13 cellular contexts compared by ENCODE assay signal in genomic region chr3:33057320-33058298, GRCh38. TPM values are rescaled to one million over a fixed set of nuclear protein-coding genes. Genes with fewer than 3 reads are reported as not detected.
DNase-seq lines count a peak whose midpoint lies in the region; ATAC-seq, FAIRE-seq and TF ChIP-seq lines count a peak whose summit lies in the region.
"Had no signal": no experiment of that assay in that cellular context is flagged by ENCODE, and none has a peak within 500 bp of the region (broad histone marks: within the 10 kb centered on the region; RNA-seq: fewer than 3 reads in every experiment).

No MANE protein-coding gene starts in this region.

- CTCF ChIA-PET in CD8-positive, alpha-beta T cell (lab: Charles Lee): interaction anchor here (0.6 to 1.8 kb wide), 3 partner anchors 14 to 18 kb away, joined by 3 to 8 read pairs (median 4); no protein-coding TSS in a partner anchor
- CTCF ChIA-PET in GM12878 (lab: Yijun Ruan, JAX): no interaction called here

- in situ Hi-C loops in GM12878 (cut with MboI): no loop called here

- no peak for FAIRE-seq in GM12878 (lab: Jason Lieb, UNC)

- H3K4me3 Mint-ChIP-seq in CD8-positive, alpha-beta T cell: no peak overlapping the region

- H3K36me3 ChIP-seq in CD8-positive, alpha-beta T cell (ENCODE audit: insufficient read depth, low read length): peaks cover 5% of the 10 kb centered on the region
- peaks cover 4 to 11% of the 10 kb centered on the region in 2 experiments; a peak in 3 of 4 replicates for H3K36me3 ChIP-seq in GM12878 (ENCODE audit: control insufficient read depth in 2 of 2, insufficient read depth in 2 of 2, low read length in 1 of 2)
- H3K36me3 ChIP-seq in smooth muscle cell (ENCODE audit: low read depth): no peaks in the 10 kb centered on the region

- no peak for ATAC-seq in CD8-positive, alpha-beta T cell
- ATAC-seq in GM19438 (IDR thresholded peaks at IDR 0.05; ENCODE audit: low read depth, unreplicated experiment): peak; percentile 64
- ATAC-seq in HG03095 (IDR thresholded peaks at IDR 0.05; ENCODE audit: unreplicated experiment): peak; percentile 52
- peak; percentile 68 for ATAC-seq in GM12878
- no peak for ATAC-seq in HG03159 (IDR thresholded peaks at IDR 0.05; ENCODE audit: unreplicated experiment)
- ATAC-seq: gastroesophageal sphincter; right cardiac atrium; stimulated activated naive CD8-positive, alpha-beta T cell treated with anti-CD3 and anti-CD28 coated beads, Interleukin-15, Interleukin-2, amounts not matched to agents 100 U/mL and 50 U/mL, for 24 hours had no signal

- H3K27ac ChIP-seq in CD8-positive, alpha-beta T cell (ENCODE audit: low read depth, low read length): no peak overlapping the region
- H3K27ac ChIP-seq in GM12878 (ENCODE audit: control insufficient read depth, insufficient read depth): no peak overlapping the region
- H3K27ac ChIP-seq in smooth muscle cell (ENCODE audit: low read depth): no peak overlapping the region
- H3K27ac ChIP-seq: gastroesophageal sphincter, PC-9 had no signal

- H3K4me2 ChIP-seq in GM12878 (ENCODE audit: control insufficient read depth, insufficient read depth) (no peak overlapping the region), smooth muscle cell (no peak overlapping the region)
- H3K4me2 ChIP-seq: PC-9 had no signal

- TF ChIP-seq EP300 in GM12878 (IDR thresholded peaks at IDR 0.05; ENCODE audit: borderline replicate concordance in 1 of 2, control insufficient read depth in 1 of 2, low read depth in 2 of 2, low read length in 2 of 2): no peak

- WGBS in GM12878 (ENCODE audit: insufficient coverage, insufficient replicate concordance, low lambda C conversion rate, missing lambda C conversion rate): 59% methylated on average over 8 of the region's 8 CpGs
- whole genome bisulfite sequencing in smooth muscle cell (ENCODE audit: low lambda C conversion rate): 93% methylated on average over 8 of the region's 8 CpGs

- RAD21 ChIA-PET in GM12878 (lab: Charles Lee; ENCODE audit: unreplicated experiment): no interaction called here

- SMC1A ChIA-PET in GM12878 (lab: Charles Lee; ENCODE audit: uncharacterized antibody, unreplicated experiment): no interaction called here

- no peak overlapping the region for H3K4me3 ChIP-seq in CD8-positive, alpha-beta T cell (ENCODE audit: low read depth, low read length)
- H3K4me3 ChIP-seq in GM12878 (no peak overlapping the region), smooth muscle cell (no peak overlapping the region)
- H3K4me3 ChIP-seq: gastroesophageal sphincter, PC-9 had no signal

- H2AFZ ChIP-seq in GM12878 (ENCODE audit: control insufficient read depth, low read depth, low read length) (no peak overlapping the region), smooth muscle cell (ENCODE audit: low read depth) (no peak overlapping the region)
- H2AFZ ChIP-seq: PC-9 had no signal

- H3K36me3 Mint-ChIP-seq in CD8-positive, alpha-beta T cell: peaks cover 64% of the 10 kb centered on the region

- BruUV-seq in GM12878 (replicated peaks; lab: Mats Ljungman, UMichigan): no TSS peak

- H4K20me1 ChIP-seq in GM12878 (ENCODE audit: control insufficient read depth, insufficient read depth) (no peaks in the 10 kb centered on the region), smooth muscle cell (ENCODE audit: low read depth) (no peaks in the 10 kb centered on the region)

- no peak for TF ChIP-seq POLR2A in GM12878 (IDR thresholded peaks at IDR 0.05; ENCODE audit: low read depth, low read length)

- DNase-seq in CD8-positive, alpha-beta T cell: no peak
- no peak for DNase-seq in GM12878 (ENCODE audit: low read depth, low spot score)
- no peak for DNase-seq in medulla oblongata (ENCODE audit: extremely low spot score)
- DNase-seq in DMS 273 treated with DMSO at 0.1 percent for 48 hours (lab: John Stamatoyannopoulos, UW): no peak
- no peak for DNase-seq in smooth muscle cell (lab: John Stamatoyannopoulos, UW; ENCODE audit: unreplicated experiment)
- DNase-seq: PC-9; right cardiac atrium; stimulated activated CD4-positive, alpha-beta T cell treated with anti-CD3 and anti-CD28 coated beads, Interleukin-4, amount 100 ng/mL, for 24 hours; stimulated activated naive CD8-positive, alpha-beta T cell treated with anti-CD3 and anti-CD28 coated beads, Interleukin-15, Interleukin-2, amounts not matched to agents 100 U/mL and 50 U/mL, for 24 hours had no signal

- H3F3A ChIP-seq in smooth muscle cell (ENCODE audit: low read depth): no peaks in the 10 kb centered on the region

- no peak for TF ChIP-seq RAD21 in GM12878 (IDR thresholded peaks at IDR 0.05; ENCODE audit: insufficient read depth, low read depth, low read length)

- H3K79me2 ChIP-seq in GM12878 (ENCODE audit: control insufficient read depth, insufficient read depth, low read length) (no peaks in the 10 kb centered on the region), smooth muscle cell (ENCODE audit: low read depth) (no peaks in the 10 kb centered on the region)

- peaks cover 23% of the 10 kb centered on the region for H3K4me1 ChIP-seq in CD8-positive, alpha-beta T cell (ENCODE audit: insufficient read depth, low read length)
- H3K4me1 ChIP-seq in GM12878 (ENCODE audit: control insufficient read depth, insufficient read depth, low read length) (peaks cover 42% of the 10 kb centered on the region), smooth muscle cell (ENCODE audit: low read depth) (no peaks in the 10 kb centered on the region)
- H3K4me1 ChIP-seq: gastroesophageal sphincter had no signal

- peak overlapping the region; percentile 49 for H3K27ac Mint-ChIP-seq in CD8-positive, alpha-beta T cell

- H3K9ac ChIP-seq in GM12878 (ENCODE audit: control insufficient read depth, insufficient read depth, low read length): no peak overlapping the region
- no peak overlapping the region for H3K9ac ChIP-seq in smooth muscle cell (ENCODE audit: low read depth)

- no peak for TF ChIP-seq CTCF in CD8-positive, alpha-beta T cell (IDR thresholded peaks at IDR 0.05)
- TF ChIP-seq CTCF in GM12878 (IDR thresholded peaks at IDR 0.05 in 2 of 3, conservative IDR thresholded peaks at IDR 0.05 in 1 of 3; ENCODE audit: control insufficient read depth in 2 of 3, extremely low read depth in 1 of 3, insufficient read depth in 1 of 3, low read depth in 3 of 3, low read length in 3 of 3): no peak
- no peak for TF ChIP-seq CTCF in smooth muscle cell (IDR thresholded peaks at IDR 0.05; ENCODE audit: borderline replicate concordance, insufficient read depth, poor library complexity, severe bottlenecking)

- H3K9me3 ChIP-seq in CD8-positive, alpha-beta T cell (ENCODE audit: low read length): no peaks in the 10 kb centered on the region
- H3K9me3 ChIP-seq in GM12878 (replicated peaks; ENCODE audit: control insufficient read depth, insufficient read depth, low read length) (no peaks in the 10 kb centered on the region), smooth muscle cell (replicated peaks; ENCODE audit: low read depth) (no peaks in the 10 kb centered on the region)
- H3K9me3 ChIP-seq: gastroesophageal sphincter had no signal

- H3K27me3 Mint-ChIP-seq in CD8-positive, alpha-beta T cell (ENCODE audit: low read depth): no peaks in the 10 kb centered on the region

- peaks cover 65% of the 10 kb centered on the region for H3K4me1 Mint-ChIP-seq in CD8-positive, alpha-beta T cell (ENCODE audit: low read depth)

- intact Hi-C loops in CD8-positive, alpha-beta T cell (cut with DNase I, micrococcal nuclease): no loop called here
- intact Hi-C loops in GM12878 (cut with micrococcal nuclease; ENCODE audit: unreplicated experiment): no loop called here

- H3K27me3 ChIP-seq in CD8-positive, alpha-beta T cell (ENCODE audit: insufficient read depth, low read length): no peaks in the 10 kb centered on the region
- H3K27me3 ChIP-seq in GM12878 (replicated peaks in 1 of 2; ENCODE audit: control insufficient read depth in 2 of 2, insufficient read depth in 2 of 2, low read length in 1 of 2): no peaks in the 10 kb centered on the region
- no peaks in the 10 kb centered on the region for H3K27me3 ChIP-seq in smooth muscle cell (ENCODE audit: low read depth)
- H3K27me3 ChIP-seq: gastroesophageal sphincter had no signal

- POLR2A ChIA-PET in CD8-positive, alpha-beta T cell (lab: Charles Lee): interaction anchor here (0.7 to 1.1 kb wide), 2 partner anchors 12 to 13 kb away, joined by 3 read pairs; no protein-coding TSS in a partner anchor
- POLR2A ChIA-PET in GM12878 (lab: Charles Lee): interaction anchor here (0.6 kb wide), 1 partner anchor 84 kb away, joined by 3 read pairs; no protein-coding TSS in a partner anchor

- no peaks in the 10 kb centered on the region for H3K9me3 Mint-ChIP-seq in CD8-positive, alpha-beta T cell

RNA-seq across cellular contexts. Expression of gene GLB1, which starts 39.3 kb away (rescaled TPM):
- 10 to 100 TPM; 13.3 to 14.7 TPM for total RNA-seq in CD8-positive, alpha-beta T cell
- 31.1 and 32.4 TPM in 2 replicates for total RNA-seq in GM12878 (2013; cell fraction: nucleolus; rRNA removed)
- total RNA-seq in GM12878 (2014; rRNA removed): 31.1 and 32.6 TPM in 2 replicates
- total RNA-seq in GM12878 (2014; rRNA removed; fragmentation: Illumina TruSeq; extraction: Trizol): 20.6 and 25.3 TPM in 2 replicates
- 38.3 and 39.0 TPM in 2 replicates for total RNA-seq in GM12878 (2021)
- polyA plus RNA-seq in GM12878 (2011; ENCODE audit: low read depth): 19.3 TPM
- polyA plus RNA-seq in GM12878 (2011; rRNA removed): 35.4 and 57.1 TPM in 2 replicates
- 47.8 and 61.9 TPM in 2 replicates for polyA plus RNA-seq in GM12878 (2011; cell fraction: cytosol; rRNA removed)
- polyA plus RNA-seq in GM12878 (2011; cell fraction: nucleus; rRNA removed): 35.6 and 51.9 TPM in 2 replicates
- polyA plus RNA-seq in GM12878 (2012): 20.8 and 20.9 TPM in 2 replicates
- 28.4 and 34.4 TPM in 2 replicates for polyA plus RNA-seq in GM12878 (2014; fragmentation: Illumina TruSeq; extraction: Trizol)
- 10 to 100 TPM; 30.4 to 44.8 TPM for polyA plus RNA-seq in GM12878 (2014; fragmentation: Nextera tagmentation; extraction: Ambion mirVana)
- 26.7 and 28.7 TPM in 2 replicates for polyA plus RNA-seq in GM12878 (2014; rRNA removed)
- 10 to 100 TPM; 31.4 to 39.2 TPM for polyA plus RNA-seq in GM12878 (2016; fragmentation: Nextera tagmentation; extraction: Ambion mirVana)
- 44.6 and 50.3 TPM in 2 replicates for polyA minus RNA-seq in GM12878 (2011; rRNA and poly(A)+ RNA removed)
- 15.6 and 23.2 TPM in 2 replicates for polyA minus RNA-seq in GM12878 (2011; cell fraction: cytosol; rRNA and poly(A)+ RNA removed)
- polyA minus RNA-seq in GM12878 (2011; cell fraction: nucleus; rRNA and poly(A)+ RNA removed): 33.2 and 41.0 TPM in 2 replicates
- 106 and 123 TPM in 2 replicates for total RNA-seq in smooth muscle cell
- polyA plus RNA-seq in smooth muscle cell: 91.5 and 99.6 TPM in 2 replicates

RNA-seq across cellular contexts. Expression of gene TMPPE, which starts 39.3 kb away (rescaled TPM):
- 1 to 10 TPM; 4.6 to 4.8 TPM for total RNA-seq in CD8-positive, alpha-beta T cell
- total RNA-seq in GM12878 (2013; cell fraction: nucleolus; rRNA removed): 12.2 and 15.0 TPM in 2 replicates
- total RNA-seq in GM12878 (2014; rRNA removed) (3.7 and 3.8 TPM in 2 replicates), GM12878 (2014; rRNA removed; fragmentation: Illumina TruSeq; extraction: Trizol) (2.7 and 3.0 TPM in 2 replicates), GM12878 (2021) (5.3 and 6.7 TPM in 2 replicates), smooth muscle cell (2.8 and 3.6 TPM in 2 replicates)
- 1.1 TPM for polyA plus RNA-seq in GM12878 (2011; ENCODE audit: low read depth)
- polyA plus RNA-seq in GM12878 (2011; rRNA removed) (3.2 and 3.7 TPM in 2 replicates), GM12878 (2014; fragmentation: Illumina TruSeq; extraction: Trizol) (0.87 and 1.7 TPM in 2 replicates), GM12878 (2014; fragmentation: Nextera tagmentation; extraction: Ambion mirVana) (under 1 TPM; 0.11 to 0.13 TPM), GM12878 (2014; rRNA removed) (2.3 and 2.9 TPM in 2 replicates), GM12878 (2016; fragmentation: Nextera tagmentation; extraction: Ambion mirVana) (1 to 10 TPM; 1.9 to 2.1 TPM), smooth muscle cell (0.14 and 1.6 TPM in 2 replicates)
- 4.1 and 5.2 TPM in 2 replicates for polyA plus RNA-seq in GM12878 (2011; cell fraction: cytosol; rRNA removed)
- polyA plus RNA-seq in GM12878 (2011; cell fraction: nucleus; rRNA removed): 5.1 and 6.4 TPM in 2 replicates
- polyA plus RNA-seq in GM12878 (2012): 0.72 and 1.0 TPM in 2 replicates
- 21.1 and 21.9 TPM in 2 replicates for polyA minus RNA-seq in GM12878 (2011; rRNA and poly(A)+ RNA removed)
- polyA minus RNA-seq in GM12878 (2011; cell fraction: cytosol; rRNA and poly(A)+ RNA removed): 4.8 and 5.7 TPM in 2 replicates
- polyA minus RNA-seq in GM12878 (2011; cell fraction: nucleus; rRNA and poly(A)+ RNA removed): 12.3 and 22.7 TPM in 2 replicates

RNA-seq across cellular contexts. Expression of gene CRTAP, which starts 56.2 kb away (rescaled TPM):
- total RNA-seq in CD8-positive, alpha-beta T cell: 10 to 100 TPM; 21.7 to 23.5 TPM
- total RNA-seq in GM12878 (2013; cell fraction: nucleolus; rRNA removed): 1.1 and 1.9 TPM in 2 replicates
- total RNA-seq in GM12878 (2014; rRNA removed) (19.0 and 25.1 TPM in 2 replicates), GM12878 (2014; rRNA removed; fragmentation: Illumina TruSeq; extraction: Trizol) (18.5 and 20.8 TPM in 2 replicates), GM12878 (2021) (38.4 and 43.6 TPM in 2 replicates), smooth muscle cell (206 and 235 TPM in 2 replicates)
- polyA plus RNA-seq in GM12878 (2011; ENCODE audit: low read depth): 7.2 TPM
- polyA plus RNA-seq in GM12878 (2011; rRNA removed) (37.0 and 40.8 TPM in 2 replicates), GM12878 (2014; fragmentation: Illumina TruSeq; extraction: Trizol) (42.3 and 45.3 TPM in 2 replicates), GM12878 (2014; fragmentation: Nextera tagmentation; extraction: Ambion mirVana) (1 to 10 TPM; 6.0 to 6.2 TPM), GM12878 (2014; rRNA removed) (34.5 and 35.5 TPM in 2 replicates), GM12878 (2016; fragmentation: Nextera tagmentation; extraction: Ambion mirVana) (10 to 100 TPM; 23.1 to 23.5 TPM), smooth muscle cell (147 and 195 TPM in 2 replicates)
- polyA plus RNA-seq in GM12878 (2011; cell fraction: cytosol; rRNA removed): 29.0 TPM in 2 replicates
- 9.0 and 10.1 TPM in 2 replicates for polyA plus RNA-seq in GM12878 (2011; cell fraction: nucleus; rRNA removed)
- 19.2 and 31.7 TPM in 2 replicates for polyA plus RNA-seq in GM12878 (2012)
- polyA minus RNA-seq in GM12878 (2011; rRNA and poly(A)+ RNA removed): 18.1 and 18.3 TPM in 2 replicates
- polyA minus RNA-seq in GM12878 (2011; cell fraction: cytosol; rRNA and poly(A)+ RNA removed): 13.1 and 15.2 TPM in 2 replicates
- polyA minus RNA-seq in GM12878 (2011; cell fraction: nucleus; rRNA and poly(A)+ RNA removed): 2.3 and 4.8 TPM in 2 replicates

Comparison
In these comparisons a context has a peak if more than half of its experiments do, and no peak if none do; other contexts are left out.
1. ATAC-seq: peak in GM19438 (single experiment), HG03095 (single experiment) and GM12878 (single experiment); none in CD8-positive, alpha-beta T cell (single experiment) and HG03159 (single experiment).